ENCODE assay signal across 21 cellular contexts in the genomic region with DNA sequence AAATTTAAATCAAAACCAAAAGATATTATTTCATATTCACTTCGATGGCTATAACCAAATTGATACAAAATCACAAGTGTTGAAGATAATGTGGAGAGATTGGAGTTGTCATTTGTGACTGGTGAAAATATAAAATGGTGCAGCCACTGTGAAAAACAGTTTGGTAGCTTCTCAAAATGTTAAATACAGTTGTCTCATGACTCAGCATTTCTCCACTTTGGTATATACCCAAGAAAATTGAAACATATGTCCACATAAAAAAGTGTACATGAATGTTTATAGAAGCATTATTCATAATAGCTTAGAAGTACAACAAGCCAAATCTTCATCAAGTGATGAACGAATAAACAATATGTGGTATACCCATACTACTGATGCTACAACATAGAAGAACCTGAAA.
"Had no signal": no experiment of that assay in that cellular context is flagged by ENCODE, and none has a peak within 500 bp of the region (broad histone marks: within the 10 kb centered on the region; RNA-seq: fewer than 3 reads in every experiment).

No MANE protein-coding gene starts in this region.

- H3K9me3 ChIP-seq: Peyer's patch, SJCRH30 had no signal

- H3K36me3 ChIP-seq: Peyer's patch, SJCRH30 had no signal

- H3K27ac ChIP-seq: Peyer's patch, SJCRH30 had no signal

- DNase-seq: Karpas-422, KG1, MG63, NCI-H1092, NCI-H1105 treated with DMSO at 0.1 percent for 48 hours, NCI-H1417 treated with DMSO at 0.1 percent for 48 hours, NCI-H146, NCI-H1694 treated with DMSO at 0.1 percent for 48 hours, NCI-H1930, NCI-H2081, NCI-H2107, NCI-H226, NCI-H446, NCI-H510A, NCI-H524 treated with DMSO at 0.1 percent for 48 hours, NCI-H69, NCI-H774, PC-3, Peyer's patch, SHP77 treated with DMSO at 0.1 percent for 48 hours, SJCRH30 had no signal

- H3K4me1 ChIP-seq: Peyer's patch, SJCRH30 had no signal

- H3K4me3 ChIP-seq: MG63, Peyer's patch, SJCRH30 had no signal

- H3K27me3 ChIP-seq: MG63, Peyer's patch, SJCRH30 had no signal
